Comparison of ENCODE assay signal across 23 cellular contexts in genomic region chr15:89778861-89779260, GRCh38. TPM values are rescaled to one million over a fixed set of nuclear protein-coding genes. Genes with fewer than 3 reads are reported as not detected.
A peak's percentile ranks its signal among the peaks of the same experiment; 100 is the strongest.
DNase-seq lines count a peak whose midpoint lies in the region; ATAC-seq and TF ChIP-seq lines count a peak whose summit lies in the region.
"Had no signal": no experiment of that assay in that cellular context is flagged by ENCODE, and none has a peak within 500 bp of the region (broad histone marks: within the 10 kb centered on the region; RNA-seq: fewer than 3 reads in every experiment).

No MANE protein-coding gene starts in this region.

- peak; percentile 17 for DNase-seq in activated naive CD4-positive, alpha-beta T cell treated with anti-CD3 and anti-CD28 coated beads, Interleukin-2, amount 10 ng/mL, durations not matched to agents 7 days and 5 days
- DNase-seq in activated naive CD4-positive, alpha-beta T cell treated with Interleukin-2 at 50 U/mL for 16 hours: no peak
- DNase-seq in esophagus squamous epithelium (lab: John Stamatoyannopoulos, UW): no peak
- DNase-seq in posterior vena cava (ENCODE audit: low spot score): peak; percentile 14
- DNase-seq in NCI-H1105 (lab: John Stamatoyannopoulos, UW): no peak
- DNase-seq in activated CD4-positive, alpha-beta T cell treated with anti-CD3 and anti-CD28 coated beads for 1 hour: no peak
- DNase-seq in activated CD8-positive, alpha-beta T cell treated with anti-CD3 and anti-CD28 coated beads, Interleukin-2, amount 10 ng/mL, durations not matched to agents 7 days and 5 days: no peak
- DNase-seq in kidney glomerular epithelial cell (lab: John Stamatoyannopoulos, UW): no peak
- DNase-seq: ACHN; CD8-positive, alpha-beta T cell; DND-41; KG1; NCI-H1105 treated with DMSO at 0.1 percent for 48 hours; NCI-H1694; NCI-H2081; NCI-H2171; NCI-H524 treated with DMSO at 0.1 percent for 48 hours; NCI-H82; SHP77 had no signal

- H3K27me3 ChIP-seq in esophagus squamous epithelium: no peaks in the 10 kb centered on the region

- peaks cover 38 to 97% (median 44%) of the 10 kb centered on the region in 3 donors for H3K4me1 ChIP-seq in esophagus squamous epithelium

- H3K27ac Mint-ChIP-seq in activated naive CD4-positive, alpha-beta T cell treated with anti-CD3 and anti-CD28 coated beads, Interleukin-2, amount 10 ng/mL, durations not matched to agents 7 days and 5 days: no peak overlapping the region
- H3K27ac Mint-ChIP-seq in activated CD8-positive, alpha-beta T cell treated with anti-CD3 and anti-CD28 coated beads, Interleukin-2, amount 10 ng/mL, durations not matched to agents 7 days and 5 days: no peak overlapping the region
- H3K27ac Mint-ChIP-seq: CD8-positive, alpha-beta T cell had no signal

- CTCF ChIA-PET in activated naive CD4-positive, alpha-beta T cell treated with anti-CD3 and anti-CD28 coated beads, Interleukin-2, amount 10 ng/mL, durations not matched to agents 7 days and 5 days (lab: Charles Lee): interaction anchor here (2.2 kb wide), 1 partner anchor 18 kb away, joined by 7 read pairs; no protein-coding TSS in a partner anchor
- CTCF ChIA-PET in activated CD8-positive, alpha-beta T cell treated with anti-CD3 and anti-CD28 coated beads, Interleukin-2, amount 10 ng/mL, durations not matched to agents 7 days and 5 days (lab: Charles Lee): interaction anchor here (1.3 to 1.4 kb wide), 2 partner anchors 39 to 96 kb away, joined by 3 to 4 read pairs; no protein-coding TSS in a partner anchor

- H3K4me3 ChIP-seq in esophagus squamous epithelium: no peak overlapping the region
- H3K4me3 ChIP-seq: BLaER1, GM12878 had no signal

- peaks cover 58% of the 10 kb centered on the region for H3K27me3 Mint-ChIP-seq in activated naive CD4-positive, alpha-beta T cell treated with anti-CD3 and anti-CD28 coated beads, Interleukin-2, amount 10 ng/mL, durations not matched to agents 7 days and 5 days
- H3K27me3 Mint-ChIP-seq in activated CD8-positive, alpha-beta T cell treated with anti-CD3 and anti-CD28 coated beads, Interleukin-2, amount 10 ng/mL, durations not matched to agents 7 days and 5 days (ENCODE audit: low read depth): peaks cover 25% of the 10 kb centered on the region

- intact Hi-C loops in esophagus squamous epithelium (cut with DNase I) (no loop called here), posterior vena cava (cut with DNase I) (no loop called here)

- H3K9me3 ChIP-seq in esophagus squamous epithelium: no peaks in the 10 kb centered on the region
- H3K9me3 ChIP-seq: BLaER1 had no signal

- no peak for TF ChIP-seq POLR2A in esophagus squamous epithelium (IDR thresholded peaks at IDR 0.05)

- 40 to 53% methylated on average over 2 to 3 of the region's 4 CpGs for WGBS in esophagus squamous epithelium, 2 donors

- H3K4me1 Mint-ChIP-seq in activated naive CD4-positive, alpha-beta T cell treated with anti-CD3 and anti-CD28 coated beads, Interleukin-2, amount 10 ng/mL, durations not matched to agents 7 days and 5 days: peaks cover 10% of the 10 kb centered on the region
- H3K4me1 Mint-ChIP-seq in activated CD8-positive, alpha-beta T cell treated with anti-CD3 and anti-CD28 coated beads, Interleukin-2, amount 10 ng/mL, durations not matched to agents 7 days and 5 days (ENCODE audit: low read depth): peaks cover 8% of the 10 kb centered on the region

- POLR2A ChIA-PET in activated CD8-positive, alpha-beta T cell treated with anti-CD3 and anti-CD28 coated beads, Interleukin-2, amount 10 ng/mL, durations not matched to agents 7 days and 5 days (lab: Charles Lee): no interaction called here

- TF ChIP-seq CTCF in esophagus squamous epithelium (IDR thresholded peaks at IDR 0.05): no peak

- no peaks in the 10 kb centered on the region for H3K36me3 Mint-ChIP-seq in activated naive CD4-positive, alpha-beta T cell treated with anti-CD3 and anti-CD28 coated beads, Interleukin-2, amount 10 ng/mL, durations not matched to agents 7 days and 5 days
- H3K36me3 Mint-ChIP-seq in activated CD8-positive, alpha-beta T cell treated with anti-CD3 and anti-CD28 coated beads, Interleukin-2, amount 10 ng/mL, durations not matched to agents 7 days and 5 days (ENCODE audit: low read depth): no peaks in the 10 kb centered on the region
- H3K36me3 Mint-ChIP-seq: CD8-positive, alpha-beta T cell had no signal

- ATAC-seq in activated CD8-positive, alpha-beta T cell treated with anti-CD3 and anti-CD28 coated beads, Interleukin-2, amount 10 ng/mL, durations not matched to agents 7 days and 5 days: no peak
- ATAC-seq: CD8-positive, alpha-beta T cell; GM12878 had no signal

- no peaks in the 10 kb centered on the region for H3K36me3 ChIP-seq in esophagus squamous epithelium
- H3K36me3 ChIP-seq: BLaER1 had no signal

- H3K4me3 Mint-ChIP-seq in activated naive CD4-positive, alpha-beta T cell treated with anti-CD3 and anti-CD28 coated beads, Interleukin-2, amount 10 ng/mL, durations not matched to agents 7 days and 5 days: no peak overlapping the region
- H3K4me3 Mint-ChIP-seq in activated CD8-positive, alpha-beta T cell treated with anti-CD3 and anti-CD28 coated beads, Interleukin-2, amount 10 ng/mL, durations not matched to agents 7 days and 5 days: no peak overlapping the region
- H3K4me3 Mint-ChIP-seq: CD8-positive, alpha-beta T cell had no signal

- peak overlapping the region; percentile 14 to 69 (median 42) for H3K27ac ChIP-seq in esophagus squamous epithelium
- H3K27ac ChIP-seq: 22Rv1, BLaER1 had no signal

- H3K9me3 Mint-ChIP-seq in activated naive CD4-positive, alpha-beta T cell treated with anti-CD3 and anti-CD28 coated beads, Interleukin-2, amount 10 ng/mL, durations not matched to agents 7 days and 5 days: no peaks in the 10 kb centered on the region
- H3K9me3 Mint-ChIP-seq in activated CD8-positive, alpha-beta T cell treated with anti-CD3 and anti-CD28 coated beads, Interleukin-2, amount 10 ng/mL, durations not matched to agents 7 days and 5 days (ENCODE audit: insufficient read depth): no peaks in the 10 kb centered on the region
- H3K9me3 Mint-ChIP-seq: CD8-positive, alpha-beta T cell had no signal

RNA-seq across cellular contexts. Expression of gene MESP2, which starts 2.7 kb away (rescaled TPM):
- total RNA-seq in esophagus squamous epithelium (1 to 10 TPM in 1 of 4 donors, under 1 TPM in 2, not detected in 1; 0.59 to 2.4 (median 0.83) TPM), posterior vena cava (under 1 TPM; 0.32 to 0.38 TPM)
- total RNA-seq in activated CD8-positive, alpha-beta T cell treated with anti-CD3 and anti-CD28 coated beads, Interleukin-2, amount 10 ng/mL, durations not matched to agents 7 days and 5 days: not detected
- total RNA-seq: CD8-positive, alpha-beta T cell; GM12878; H4 had no signal

RNA-seq across cellular contexts. Expression of gene MESP1, which starts 27.8 kb away (rescaled TPM):
- total RNA-seq in esophagus squamous epithelium (under 1 TPM in 2 of 4 donors, not detected in 2; 0.23 to 0.42 TPM), posterior vena cava (under 1 TPM; 0.52 to 0.69 TPM)
- 1 to 10 TPM; 1.8 to 2.4 TPM for total RNA-seq in activated CD8-positive, alpha-beta T cell treated with anti-CD3 and anti-CD28 coated beads, Interleukin-2, amount 10 ng/mL, durations not matched to agents 7 days and 5 days
- total RNA-seq: H4 had no signal

RNA-seq across cellular contexts. Expression of gene ANPEP, which starts 35.8 kb away (rescaled TPM):
- total RNA-seq in esophagus squamous epithelium: 10 to 100 TPM in 1 of 4 donors, 1 to 10 TPM in 3; 1.1 to 10.3 (median 3.4) TPM
- 10 to 100 TPM; 22.2 to 73.8 TPM for total RNA-seq in posterior vena cava
- total RNA-seq in activated CD8-positive, alpha-beta T cell treated with anti-CD3 and anti-CD28 coated beads, Interleukin-2, amount 10 ng/mL, durations not matched to agents 7 days and 5 days: under 1 TPM; 0.29 to 0.61 TPM

Comparison
In these comparisons a context has a peak if more than half of its experiments do, and no peak if none do; other contexts are left out.
1. DNase-seq: peak in activated naive CD4-positive, alpha-beta T cell treated with anti-CD3 and anti-CD28 coated beads, Interleukin-2, amount 10 ng/mL, durations not matched to agents 7 days and 5 days (single experiment) and posterior vena cava (single experiment); none in activated naive CD4-positive, alpha-beta T cell treated with Interleukin-2 at 50 U/mL for 16 hours (single experiment), esophagus squamous epithelium (single experiment), NCI-H1105 (single experiment), activated CD4-positive, alpha-beta T cell treated with anti-CD3 and anti-CD28 coated beads for 1 hour (single experiment), activated CD8-positive, alpha-beta T cell treated with anti-CD3 and anti-CD28 coated beads, Interleukin-2, amount 10 ng/mL, durations not matched to agents 7 days and 5 days (single experiment) and kidney glomerular epithelial cell (single experiment).